In the genomic region with DNA sequence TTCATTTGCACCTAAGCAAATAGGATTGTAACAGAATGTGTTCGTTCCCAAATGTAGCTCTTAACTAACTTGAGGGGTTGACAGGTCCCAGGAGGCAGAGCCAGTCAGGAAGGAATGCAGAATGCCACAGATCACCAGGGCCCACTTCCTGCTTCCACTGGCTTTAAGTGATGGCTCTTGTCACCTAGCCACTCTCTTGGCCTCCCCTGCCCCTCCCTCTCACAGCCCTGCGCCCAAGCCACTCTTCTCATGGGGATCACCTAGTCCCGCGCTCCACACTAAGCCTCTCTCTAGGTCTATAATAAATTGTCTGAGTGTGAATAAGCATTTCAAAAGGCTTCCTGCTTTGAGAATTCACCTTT, we compare ENCODE assay signal across 1 cellular context.
TF ChIP-seq lines count a peak whose summit lies in the region.

No MANE protein-coding gene starts in this region.

TF ChIP-seq in WTC11, 78 proteins besides CTCF, POLR2A, EP300 and RAD21 (continued from another document):
- TF ChIP-seq ELF4 (CRISPR knock-in tag; IDR thresholded peaks at IDR 0.05; ENCODE audit: low read depth): no peak
- no peak for TF ChIP-seq KAT7 (CRISPR knock-in tag; IDR thresholded peaks at IDR 0.05; ENCODE audit: borderline replicate concordance)
